ENCODE assay signal across 8 cellular contexts in the genomic region with DNA sequence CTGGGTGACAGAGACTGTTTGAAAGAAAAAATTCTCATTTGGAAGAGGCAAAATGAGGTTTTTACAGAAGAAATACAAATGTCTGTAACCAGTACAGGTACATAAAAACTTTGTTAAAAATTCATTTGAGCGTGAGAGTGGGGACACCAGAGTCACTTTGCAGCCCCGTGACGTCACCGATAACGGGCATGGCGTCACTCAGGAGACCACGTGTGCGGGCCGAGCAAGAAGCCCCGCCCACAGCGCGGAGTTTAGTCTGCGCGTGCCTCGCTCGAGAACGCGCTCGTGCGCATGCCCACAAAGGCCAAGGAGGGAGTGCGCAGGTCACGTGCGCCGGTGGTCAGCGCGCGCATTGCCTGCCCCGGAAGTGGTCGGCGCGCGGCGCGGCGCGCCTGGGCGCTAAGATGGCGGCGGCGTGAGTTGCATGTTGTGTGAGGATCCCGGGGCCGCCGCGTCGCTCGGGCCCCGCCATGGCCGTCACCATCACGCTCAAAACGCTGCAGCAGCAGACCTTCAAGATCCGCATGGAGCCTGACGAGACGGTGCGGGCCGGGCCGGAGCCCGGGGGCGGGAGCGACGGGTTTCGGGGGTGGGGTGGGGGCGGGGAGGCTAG. TPM values are rescaled to one million over a fixed set of nuclear protein-coding genes. Genes with fewer than 3 reads are reported as not detected.
DNase-seq lines count a peak whose midpoint lies in the region; ATAC-seq, FAIRE-seq and TF ChIP-seq lines count a peak whose summit lies in the region.

RAD23A (plus strand) TSS at position 384 of the 613 bp plus-strand sequence; CDS start at position 471, 87 bp downstream.

- 0 out of 2 replicates have a peak within 1 kb of the TSS, but pooled peaks have one; percentile 1 for H2BK120ac ChIP-seq in IMR-90 (ENCODE audit: low read depth, low read length)

- dilution Hi-C loops in IMR-90 (cut with HindIII; ENCODE audit: low sequenced_read_pairs, unreplicated experiment) (no loop called here), endothelial cell of umbilical vein (cut with MboI; ENCODE audit: extremely low pct_ligation_motif_present, low sequenced_read_pairs) (no loop called here)

- peak within 1 kb of the TSS; percentile 89 for H3K9ac ChIP-seq in IMR-90 (ENCODE audit: low read depth, low read length)
- H3K9ac ChIP-seq in endothelial cell of umbilical vein (replicated peaks; ENCODE audit: extremely low read depth, insufficient read depth, low read length): peak within 1 kb of the TSS; percentile 90

- H4K91ac ChIP-seq in IMR-90 (ENCODE audit: insufficient read depth, low read depth, low read length): peak within 1 kb of the TSS; percentile 87

- H4K8ac ChIP-seq in IMR-90 (ENCODE audit: low read depth in 2 of 2, low read length in 2 of 2): peak within 1 kb of the TSS; percentile 83 to 91

- H3K56ac ChIP-seq in IMR-90 (ENCODE audit: extremely low read depth, insufficient read depth, low read length): peak within 1 kb of the TSS; percentile 97

- H3K9me2 ChIP-seq in OCI-LY7 (ENCODE audit: insufficient read depth, low read length): no peaks in the 10 kb centered on the region

- H3K9me3 ChIP-seq in IMR-90 (ENCODE audit: control insufficient read depth, insufficient read depth, low read length): no peaks in the 10 kb centered on the region
- H3K9me3 ChIP-seq in OCI-LY7 (ENCODE audit: low read length): no peaks in the 10 kb centered on the region
- H3K9me3 ChIP-seq in endothelial cell of umbilical vein (replicated peaks; ENCODE audit: control insufficient read depth, insufficient read depth, low read length): no peaks in the 10 kb centered on the region

- H3K27me3 ChIP-seq in IMR-90 (ENCODE audit: control insufficient read depth, insufficient read depth, low read length): no peaks in the 10 kb centered on the region
- no peaks in the 10 kb centered on the region for H3K27me3 ChIP-seq in endothelial cell of umbilical vein (ENCODE audit: control insufficient read depth in 2 of 2, insufficient read depth in 2 of 2, low read length in 2 of 2)

- TF ChIP-seq POLR2A in IMR-90 (IDR thresholded peaks at IDR 0.05; ENCODE audit: low read depth, low read length) (peak; percentile 95), endothelial cell of umbilical vein (IDR thresholded peaks at IDR 0.05; ENCODE audit: low read depth, low read length) (peak; percentile 98)

- H3K36me3 ChIP-seq in IMR-90 (ENCODE audit: control insufficient read depth, insufficient read depth, low read length) (peaks cover 61% of the 10 kb centered on the region), OCI-LY7 (ENCODE audit: insufficient read depth, low read length) (peaks cover 90% of the 10 kb centered on the region), endothelial cell of umbilical vein (ENCODE audit: control insufficient read depth in 2 of 2, extremely low read depth in 1 of 2, insufficient read depth in 2 of 2, low read length in 2 of 2) (peaks cover 22 to 59% of the 10 kb centered on the region in 2 experiments)

- H3K23ac ChIP-seq in IMR-90 (ENCODE audit: low read depth, low read length): peak within 1 kb of the TSS; percentile 94

- peak within 1 kb of the TSS; percentile 96 for H3K4ac ChIP-seq in IMR-90 (ENCODE audit: low read depth, low read length)

- in situ Hi-C loops in IMR-90 (cut with MboI; ENCODE audit: low sequenced_read_pairs): no loop called here

- peak within 1 kb of the TSS; percentile 91 for H2BK5ac ChIP-seq in IMR-90 (ENCODE audit: low read depth, low read length, poor library complexity, severe bottlenecking)

- H3K4me3 ChIP-seq in IMR-90 (ENCODE audit: insufficient read depth, low read depth, low read length) (peak within 1 kb of the TSS; percentile 60), OCI-LY7 (ENCODE audit: low read depth, low read length, poor library complexity, severe bottlenecking) (peak within 1 kb of the TSS; percentile 88), endothelial cell of umbilical vein (replicated peaks in 1 of 3; ENCODE audit: insufficient read depth in 1 of 3, low read depth in 1 of 3, low read length in 3 of 3) (peak within 1 kb of the TSS; percentile 72 to 92 (median 72))

- peaks cover 55% of the 10 kb centered on the region for H4K20me1 ChIP-seq in IMR-90 (ENCODE audit: insufficient read depth, low read length)
- H4K20me1 ChIP-seq in OCI-LY7 (ENCODE audit: insufficient read depth, low read length): peaks cover 17% of the 10 kb centered on the region
- no peaks in the 10 kb centered on the region for H4K20me1 ChIP-seq in endothelial cell of umbilical vein (replicated peaks; ENCODE audit: control insufficient read depth, extremely low read depth, insufficient read depth, low read length)

- peak within 1 kb of the TSS; percentile 97 for H2AK9ac ChIP-seq in IMR-90 (replicated peaks; ENCODE audit: low read depth, low read length, poor library complexity)

- no peak for TF ChIP-seq RAD21 in IMR-90 (IDR thresholded peaks at IDR 0.05; ENCODE audit: low read length)

- peak within 1 kb of the TSS; percentile 87 for H2AK5ac ChIP-seq in IMR-90 (ENCODE audit: low read depth, low read length)

- POLR2A ChIA-PET in IMR-90 (lab: Charles Lee; ENCODE audit: unreplicated experiment): interaction anchor here (0.9 kb wide), 1 partner anchor 10 kb away, joined by 4 read pairs; no protein-coding TSS in a partner anchor
- POLR2A ChIA-PET in OCI-LY7 (lab: Charles Lee): no interaction called here
- POLR2A ChIA-PET in endothelial cell of umbilical vein (lab: Charles Lee): interaction anchor here (0.6 to 1.0 kb wide), 3 partner anchors 8 to 15 kb away, joined by 3 to 6 read pairs (median 5); partner anchors contain the start of gene GADD45GIP1

- CTCF ChIA-PET in IMR-90 (lab: Yijun Ruan, JAX): no interaction called here
- CTCF ChIA-PET in OCI-LY7 (lab: Charles Lee; ENCODE audit: unreplicated experiment): no interaction called here
- CTCF ChIA-PET in endothelial cell of umbilical vein (lab: Charles Lee): interaction anchor here (1.0 kb wide), 1 partner anchor 20 kb away, joined by 12 read pairs; no protein-coding TSS in a partner anchor

- peak within 1 kb of the TSS; percentile 15 for H4K5ac ChIP-seq in IMR-90 (ENCODE audit: low read depth, low read length)

- peaks cover 42% of the 10 kb centered on the region for H3K79me2 ChIP-seq in OCI-LY7 (ENCODE audit: insufficient read depth, low read depth, low read length)
- peaks cover 49% of the 10 kb centered on the region for H3K79me2 ChIP-seq in endothelial cell of umbilical vein (ENCODE audit: control insufficient read depth, insufficient read depth, low read length)

- BruUV-seq in IMR-90 (replicated peaks; lab: Mats Ljungman, UMichigan) (no TSS peak), OCI-LY7 (replicated peaks; lab: Mats Ljungman, UMichigan) (no TSS peak), endothelial cell of umbilical vein (replicated peaks; lab: Mats Ljungman, UMichigan) (no TSS peak)

- H3K4me1 ChIP-seq in IMR-90 (ENCODE audit: control insufficient read depth, insufficient read depth, low read length) (peaks cover 6% of the 10 kb centered on the region), OCI-LY7 (ENCODE audit: insufficient read depth, low read length, poor library complexity, severe bottlenecking) (peaks cover 56% of the 10 kb centered on the region), endothelial cell of umbilical vein (ENCODE audit: control insufficient read depth, extremely low read depth, insufficient read depth, low read length) (peaks cover 18% of the 10 kb centered on the region)

- H3K4me2 ChIP-seq in IMR-90 (ENCODE audit: low read depth, low read length) (peak within 1 kb of the TSS; percentile 98), OCI-LY7 (ENCODE audit: low read length) (peak within 1 kb of the TSS; percentile 95), endothelial cell of umbilical vein (ENCODE audit: insufficient read depth, low read length) (peak within 1 kb of the TSS; percentile 99)

- intact Hi-C loops in IMR-90 (cut with micrococcal nuclease): no loop called here
- intact Hi-C loops in OCI-LY7 (cut with micrococcal nuclease; ENCODE audit: unreplicated experiment): no loop called here
- intact Hi-C loops in endothelial cell of umbilical vein (cut with micrococcal nuclease): loop anchor here (1.0 kb wide), 2 partner anchors 7 to 8 kb away; partner anchors contain the start of gene CALR

- DNase-seq in DMS 273 treated with DMSO at 0.1 percent for 48 hours (lab: John Stamatoyannopoulos, UW): peak; percentile 88
- peak; percentile 98 for DNase-seq in IMR-90
- peak; percentile 99 for DNase-seq in OCI-LY7 (ENCODE audit: low spot score)
- peak; percentile 98 for DNase-seq in activated T-cell treated with anti-CD3 and anti-CD28 coated beads for 1 hour (ENCODE audit: low read depth)
- peak; percentile 99 for DNase-seq in endothelial cell of umbilical vein (ENCODE audit: low read depth, low spot score)
- DNase-seq in middle frontal gyrus (ENCODE audit: extremely low spot score, low spot score): peak; percentile 92
- peak; percentile 97 to 98 for DNase-seq in stimulated activated CD8-positive, alpha-beta memory T cell treated with anti-CD3 and anti-CD28 coated beads, Interleukin-2, amount 100 ng/mL, for 1 hour (ENCODE audit: low read depth in 2 of 2)

- ATAC-seq in GM21528 (IDR thresholded peaks at IDR 0.05; ENCODE audit: low FRiP score, unreplicated experiment) (peak; percentile 70), IMR-90 (ENCODE audit: low read depth) (peak; percentile 82)

- peak; percentile 89 for FAIRE-seq in endothelial cell of umbilical vein (lab: Jason Lieb, UNC)

- TF ChIP-seq CTCF in IMR-90 (conservative IDR thresholded peaks at IDR 0.05; ENCODE audit: low read depth, low read length) (no peak), OCI-LY7 (conservative IDR thresholded peaks at IDR 0.05; ENCODE audit: low read length) (no peak), endothelial cell of umbilical vein (IDR thresholded peaks at IDR 0.05; ENCODE audit: extremely low read depth in 1 of 2, insufficient read depth in 1 of 2, low read depth in 1 of 2, low read length in 2 of 2) (no peak)

- H2AFZ ChIP-seq in IMR-90 (replicated peaks; ENCODE audit: low read length, poor library complexity): peak within 1 kb of the TSS; percentile 89
- no peak within 1 kb of the TSS for H2AFZ ChIP-seq in OCI-LY7 (ENCODE audit: low read length)
- H2AFZ ChIP-seq in endothelial cell of umbilical vein (ENCODE audit: low read depth, low read length): no peak within 1 kb of the TSS

- peak within 1 kb of the TSS; percentile 84 for H3K27ac ChIP-seq in IMR-90 (ENCODE audit: insufficient read depth, low read length)
- H3K27ac ChIP-seq in OCI-LY7 (ENCODE audit: low read depth, low read length, poor library complexity, severe bottlenecking): peak within 1 kb of the TSS; percentile 64
- peak within 1 kb of the TSS; percentile 76 for H3K27ac ChIP-seq in endothelial cell of umbilical vein (ENCODE audit: insufficient read depth, low read depth, low read length)

- peaks cover 27 to 70% of the 10 kb centered on the region in 2 experiments for H3K79me1 ChIP-seq in IMR-90 (ENCODE audit: low read depth in 1 of 2, low read length in 2 of 2)

- no peak within 1 kb of the TSS for H2BK15ac ChIP-seq in IMR-90 (ENCODE audit: low read depth, low read length)

- 0% methylated on average over 37 of the region's 62 CpGs; no CpG with 5 or more reads in 1 of the 2 experiments for WGBS in IMR-90 (ENCODE audit: extremely low coverage in 2 of 2, insufficient read length in 1 of 2), 2 experiments

- no peak within 1 kb of the TSS for H2BK20ac ChIP-seq in IMR-90 (ENCODE audit: low read depth, low read length)

- peak within 1 kb of the TSS; percentile 99 for H3K14ac ChIP-seq in IMR-90 (replicated peaks; ENCODE audit: low read depth, low read length)

- H3K18ac ChIP-seq in IMR-90 (ENCODE audit: low read depth, low read length): no peak within 1 kb of the TSS; the same call in 1 of the 2 replicates

- peaks cover 13% of the 10 kb centered on the region; the same call in 1 of the 2 replicates for H3K9me1 ChIP-seq in IMR-90 (ENCODE audit: insufficient read depth, low read length)
- H3K9me1 ChIP-seq in endothelial cell of umbilical vein (replicated peaks; ENCODE audit: control insufficient read depth, extremely low read depth, insufficient read depth, low read length): no peaks in the 10 kb centered on the region

RNA-seq across cellular contexts. Expression of gene RAD23A, which starts in this region (rescaled TPM):
- 54.3 and 56.4 TPM in 2 replicates for total RNA-seq in IMR-90 (2012; rRNA removed)
- polyA plus RNA-seq in IMR-90 (2012; rRNA removed): 67.8 and 79.7 TPM in 2 replicates
- 95.6 and 109 TPM in 2 replicates for polyA plus RNA-seq in IMR-90 (2012; cell fraction: cytosol; rRNA removed)
- 105 and 168 TPM in 2 replicates for polyA plus RNA-seq in IMR-90 (2012; cell fraction: nucleus; rRNA removed; ENCODE audit: low replicate concordance)
- total RNA-seq in OCI-LY7 (2014; rRNA removed; shearing (Covaris generic)): 237 and 243 TPM in 2 replicates
- total RNA-seq in OCI-LY7 (2022): 171 and 183 TPM in 2 replicates
- 96.7 and 102 TPM in 2 replicates for total RNA-seq in endothelial cell of umbilical vein
- polyA plus RNA-seq in endothelial cell of umbilical vein: 66.9 and 71.2 TPM in 2 replicates
- polyA plus RNA-seq in endothelial cell of umbilical vein (2011; cell fraction: cytosol; rRNA removed): 67.1 and 82.8 TPM in 2 replicates
- polyA plus RNA-seq in endothelial cell of umbilical vein (2011; cell fraction: nucleus; rRNA removed): 79.0 and 87.6 TPM in 2 replicates
- polyA plus RNA-seq in endothelial cell of umbilical vein (2012): 89.8 and 109 TPM in 2 replicates
- 42.7 and 47.6 TPM in 2 replicates for polyA minus RNA-seq in endothelial cell of umbilical vein
- polyA minus RNA-seq in endothelial cell of umbilical vein (2011; cell fraction: cytosol; rRNA and poly(A)+ RNA removed): 129 TPM
- polyA minus RNA-seq in endothelial cell of umbilical vein (2011; cell fraction: nucleus; rRNA and poly(A)+ RNA removed): 21.8 and 27.3 TPM in 2 replicates

Comparison
In these comparisons a context has a peak if more than half of its experiments do, and no peak if none do; other contexts are left out.
1. Peak in every context shown above with its lines: DNase-seq, ATAC-seq, H3K4me3 ChIP-seq and H3K27ac ChIP-seq.